In genomic region chr15:56341201-56341600, GRCh38 we compare ENCODE assay signal across 2 cellular contexts.
TF ChIP-seq lines count a peak whose summit lies in the region.

No MANE protein-coding gene starts in this region.

TF ChIP-seq in GM23338, 12 proteins besides CTCF, POLR2A, EP300 and RAD21:
- TF ChIP-seq NANOG (IDR thresholded peaks at IDR 0.05; ENCODE audit: borderline replicate concordance), result no peak
- TF ChIP-seq ZNF462 (CRISPR knock-in tag; IDR thresholded peaks at IDR 0.05), result no peak
- TF ChIP-seq ETS1 (IDR thresholded peaks at IDR 0.05), result no peak
- TF ChIP-seq ZNF331 (CRISPR knock-in tag; IDR thresholded peaks at IDR 0.05; ENCODE audit: low read depth), result no peak
- no peak for TF ChIP-seq REST (IDR thresholded peaks at IDR 0.05; ENCODE audit: unreplicated experiment)
- no peak for TF ChIP-seq STAT1 (IDR thresholded peaks at IDR 0.05; ENCODE audit: unreplicated experiment)
- no peak for TF ChIP-seq EZH2phosphoT487 (IDR thresholded peaks at IDR 0.05; ENCODE audit: unreplicated experiment)
- TF ChIP-seq CREB1 (CRISPR knock-in tag; IDR thresholded peaks at IDR 0.05; ENCODE audit: low read depth), result no peak
- no peak for TF ChIP-seq ZNF114 (CRISPR knock-in tag; IDR thresholded peaks at IDR 0.05)
- TF ChIP-seq JUNB (IDR thresholded peaks at IDR 0.05; ENCODE audit: unreplicated experiment), result no peak
- no peak for TF ChIP-seq EZH2 (IDR thresholded peaks at IDR 0.05; ENCODE audit: low read depth, unreplicated experiment)
TF ChIP-seq in GM23338: peak in this region for 0.

TF ChIP-seq in H1, 55 proteins besides CTCF, POLR2A, EP300 and RAD21:
- 0 out of 2 replicates have a peak, but pooled peaks have one; percentile 11 for TF ChIP-seq BACH1 (IDR thresholded peaks at IDR 0.05; ENCODE audit: low read length)
- no peak for TF ChIP-seq SP4 (IDR thresholded peaks at IDR 0.05; ENCODE audit: low read length)
